ENCODE assay signal across 1 cellular context in the genomic region with DNA sequence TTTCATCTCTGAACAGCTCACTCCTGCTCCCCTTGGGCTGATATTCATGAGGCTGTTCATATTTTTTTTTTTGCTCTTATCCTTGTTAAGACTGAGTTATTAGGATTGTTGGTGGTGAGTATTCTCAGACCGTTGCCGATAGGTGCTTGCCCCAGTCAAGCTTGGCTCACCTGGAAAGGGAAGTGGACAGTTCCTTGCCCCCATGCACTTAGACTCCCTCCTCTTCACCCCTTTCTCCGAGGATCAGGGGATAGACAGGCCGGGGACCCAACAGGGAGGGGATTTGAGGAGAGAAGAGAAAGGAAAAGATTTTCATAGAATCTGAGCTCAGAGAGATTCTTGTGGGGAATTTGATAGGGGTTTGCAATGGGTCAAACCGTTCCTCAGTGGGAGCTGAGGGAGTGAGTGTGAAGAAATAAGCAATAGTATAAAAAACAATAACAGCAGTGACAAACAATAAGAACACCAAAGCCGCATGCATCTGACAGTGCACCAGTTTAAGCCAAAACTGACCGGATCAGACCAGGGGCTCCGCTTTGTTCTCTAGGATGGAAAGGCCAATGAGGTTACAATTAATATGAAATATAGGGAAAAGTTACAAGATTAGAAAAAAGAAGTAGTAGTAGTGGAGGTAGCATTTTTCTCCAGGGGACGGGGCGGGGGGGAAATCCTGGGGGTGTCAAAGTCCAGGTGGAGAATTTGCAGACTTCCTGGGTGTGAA.
TF ChIP-seq lines count a peak whose summit lies in the region.

No MANE protein-coding gene starts in this region.

TF ChIP-seq in WTC11, 78 proteins besides CTCF, POLR2A, EP300 and RAD21 (continued from another document):
- TF ChIP-seq, protein P1, sequence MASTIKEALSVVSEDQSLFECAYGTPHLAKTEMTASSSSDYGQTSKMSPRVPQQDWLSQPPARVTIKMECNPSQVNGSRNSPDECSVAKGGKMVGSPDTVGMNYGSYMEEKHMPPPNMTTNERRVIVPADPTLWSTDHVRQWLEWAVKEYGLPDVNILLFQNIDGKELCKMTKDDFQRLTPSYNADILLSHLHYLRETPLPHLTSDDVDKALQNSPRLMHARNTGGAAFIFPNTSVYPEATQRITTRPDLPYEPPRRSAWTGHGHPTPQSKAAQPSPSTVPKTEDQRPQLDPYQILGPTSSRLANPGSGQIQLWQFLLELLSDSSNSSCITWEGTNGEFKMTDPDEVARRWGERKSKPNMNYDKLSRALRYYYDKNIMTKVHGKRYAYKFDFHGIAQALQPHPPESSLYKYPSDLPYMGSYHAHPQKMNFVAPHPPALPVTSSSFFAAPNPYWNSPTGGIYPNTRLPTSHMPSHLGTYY (CRISPR knock-in tag; IDR thresholded peaks at IDR 0.05), result no peak
- no peak for TF ChIP-seq HMGA2 (CRISPR knock-in tag; IDR thresholded peaks at IDR 0.05)
- TF ChIP-seq, protein P2, sequence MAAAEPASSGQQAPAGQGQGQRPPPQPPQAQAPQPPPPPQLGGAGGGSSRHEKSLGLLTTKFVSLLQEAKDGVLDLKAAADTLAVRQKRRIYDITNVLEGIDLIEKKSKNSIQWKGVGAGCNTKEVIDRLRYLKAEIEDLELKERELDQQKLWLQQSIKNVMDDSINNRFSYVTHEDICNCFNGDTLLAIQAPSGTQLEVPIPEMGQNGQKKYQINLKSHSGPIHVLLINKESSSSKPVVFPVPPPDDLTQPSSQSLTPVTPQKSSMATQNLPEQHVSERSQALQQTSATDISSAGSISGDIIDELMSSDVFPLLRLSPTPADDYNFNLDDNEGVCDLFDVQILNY (CRISPR knock-in tag; IDR thresholded peaks at IDR 0.05), result no peak
- no peak for TF ChIP-seq RELA (CRISPR knock-in tag; IDR thresholded peaks at IDR 0.05; ENCODE audit: borderline replicate concordance)
- TF ChIP-seq ETV6 (CRISPR knock-in tag; IDR thresholded peaks at IDR 0.05), result no peak
TF ChIP-seq in WTC11: peak in this region for 0.
